Comparison of ENCODE assay signal across 1 cellular context in genomic region chr10:109852718-109853037, GRCh38.
TF ChIP-seq lines count a peak whose summit lies in the region.

No MANE protein-coding gene starts in this region.

TF ChIP-seq in IMR-90, 13 proteins besides CTCF, POLR2A, EP300 and RAD21 (continued from another document):
- TF ChIP-seq CHD1 (IDR thresholded peaks at IDR 0.05; ENCODE audit: low read depth, low read length) (no peak), BHLHE40 (IDR thresholded peaks at IDR 0.05; ENCODE audit: low read depth, low read length) (no peak), CEBPB (IDR thresholded peaks at IDR 0.05; ENCODE audit: low read depth, low read length) (no peak), MAFK (IDR thresholded peaks at IDR 0.05; ENCODE audit: low read depth, low read length) (no peak), MAZ (IDR thresholded peaks at IDR 0.05; ENCODE audit: borderline replicate concordance, low read depth, low read length) (no peak), MXI1 (IDR thresholded peaks at IDR 0.05; ENCODE audit: borderline replicate concordance, low read depth, low read length) (no peak)
